10 cellular contexts compared by ENCODE assay signal in genomic region chr7:618539-619355, GRCh38.
DNase-seq lines count a peak whose midpoint lies in the region; ATAC-seq, FAIRE-seq and TF ChIP-seq lines count a peak whose summit lies in the region.
"Had no signal": no experiment of that assay in that cellular context is flagged by ENCODE, and none has a peak within 500 bp of the region (broad histone marks: within the 10 kb centered on the region; RNA-seq: fewer than 3 reads in every experiment).

No MANE protein-coding gene starts in this region.

- peaks cover 49% of the 10 kb centered on the region for H3K4me1 Mint-ChIP-seq in activated CD8-positive, alpha-beta T cell treated with anti-CD3 and anti-CD28 coated beads, Interleukin-2, amount 10 ng/mL, durations not matched to agents 7 days and 5 days (ENCODE audit: low read depth)
- H3K4me1 Mint-ChIP-seq in stimulated activated naive CD8-positive, alpha-beta T cell treated with anti-CD3 and anti-CD28 coated beads, Interleukin-15, Interleukin-2, amounts not matched to agents 100 ng/mL and 50 ng/mL, for 24 hours (ENCODE audit: low read depth), result peaks cover 65% of the 10 kb centered on the region

- intact Hi-C loops in kidney (cut with DNase I), result no loop called here

- no peak for TF ChIP-seq CTCF in kidney (IDR thresholded peaks at IDR 0.05; ENCODE audit: borderline replicate concordance, extremely low read depth, insufficient read depth)

- H2BK120ac ChIP-seq in mesendoderm (ENCODE audit: low read depth, low read length), result no peak overlapping the region

- peak; percentile 77 for ATAC-seq in activated CD8-positive, alpha-beta T cell treated with anti-CD3 and anti-CD28 coated beads, Interleukin-2, amount 10 ng/mL, durations not matched to agents 7 days and 5 days
- ATAC-seq in HG02938 (IDR thresholded peaks at IDR 0.05; ENCODE audit: unreplicated experiment), result no peak
- no peak for ATAC-seq in GM18520 (IDR thresholded peaks at IDR 0.05; ENCODE audit: unreplicated experiment)

- WGBS in mesendoderm (ENCODE audit: extremely low coverage, insufficient coverage, low lambda C conversion rate), result no CpG with 5 or more reads among the region's 14 CpGs

- H3K9me3 Mint-ChIP-seq in activated CD8-positive, alpha-beta T cell treated with anti-CD3 and anti-CD28 coated beads, Interleukin-2, amount 10 ng/mL, durations not matched to agents 7 days and 5 days (ENCODE audit: insufficient read depth), result peaks cover 34% of the 10 kb centered on the region
- peaks cover 30% of the 10 kb centered on the region for H3K9me3 Mint-ChIP-seq in stimulated activated naive CD8-positive, alpha-beta T cell treated with anti-CD3 and anti-CD28 coated beads, Interleukin-15, Interleukin-2, amounts not matched to agents 100 ng/mL and 50 ng/mL, for 24 hours

- no peak overlapping the region for H3K23ac ChIP-seq in mesendoderm (ENCODE audit: low read length)

- no peak overlapping the region for H2BK15ac ChIP-seq in mesendoderm (replicated peaks; ENCODE audit: low read depth)

- no peak overlapping the region for H4K8ac ChIP-seq in mesendoderm (ENCODE audit: low read depth, low read length)

- H3K27me3 Mint-ChIP-seq in activated CD8-positive, alpha-beta T cell treated with anti-CD3 and anti-CD28 coated beads, Interleukin-2, amount 10 ng/mL, durations not matched to agents 7 days and 5 days (ENCODE audit: low read depth), result no peaks in the 10 kb centered on the region
- H3K27me3 Mint-ChIP-seq in stimulated activated naive CD8-positive, alpha-beta T cell treated with anti-CD3 and anti-CD28 coated beads, Interleukin-15, Interleukin-2, amounts not matched to agents 100 ng/mL and 50 ng/mL, for 24 hours, result no peaks in the 10 kb centered on the region

- H3K27ac ChIP-seq in kidney (ENCODE audit: low read depth in 2 of 2, low read length in 2 of 2) (no peak overlapping the region), mesendoderm (ENCODE audit: low read depth, low read length) (no peak overlapping the region)
- H3K27ac ChIP-seq: 22Rv1, SJCRH30 had no signal

- CTCF ChIA-PET in activated CD8-positive, alpha-beta T cell treated with anti-CD3 and anti-CD28 coated beads, Interleukin-2, amount 10 ng/mL, durations not matched to agents 7 days and 5 days (lab: Charles Lee), result interaction anchor here (0.7 to 2.0 kb wide), 7 partner anchors 8 to 267 kb away, joined by 3 to 6 read pairs (median 4); no protein-coding TSS in a partner anchor

- H3K4ac ChIP-seq in mesendoderm (ENCODE audit: low read depth, low read length), result no peak overlapping the region

- peaks cover 75% of the 10 kb centered on the region for H3K36me3 Mint-ChIP-seq in activated CD8-positive, alpha-beta T cell treated with anti-CD3 and anti-CD28 coated beads, Interleukin-2, amount 10 ng/mL, durations not matched to agents 7 days and 5 days (ENCODE audit: low read depth)
- peaks cover 50% of the 10 kb centered on the region for H3K36me3 Mint-ChIP-seq in stimulated activated naive CD8-positive, alpha-beta T cell treated with anti-CD3 and anti-CD28 coated beads, Interleukin-15, Interleukin-2, amounts not matched to agents 100 ng/mL and 50 ng/mL, for 24 hours (ENCODE audit: low read depth)

- H3K4me3 Mint-ChIP-seq in activated CD8-positive, alpha-beta T cell treated with anti-CD3 and anti-CD28 coated beads, Interleukin-2, amount 10 ng/mL, durations not matched to agents 7 days and 5 days, result peak overlapping the region; percentile 88
- H3K4me3 Mint-ChIP-seq in stimulated activated naive CD8-positive, alpha-beta T cell treated with anti-CD3 and anti-CD28 coated beads, Interleukin-15, Interleukin-2, amounts not matched to agents 100 ng/mL and 50 ng/mL, for 24 hours, result peak overlapping the region; percentile 84

- no peaks in the 10 kb centered on the region for H3K36me3 ChIP-seq in kidney (ENCODE audit: control insufficient read depth in 1 of 2, insufficient read depth in 2 of 2, low read length in 2 of 2)
- H3K36me3 ChIP-seq in mesendoderm (ENCODE audit: control insufficient read depth, insufficient read depth, low read length), result no peaks in the 10 kb centered on the region
- H3K36me3 ChIP-seq: SJCRH30 had no signal

- no peaks in the 10 kb centered on the region for H3K27me3 ChIP-seq in mesendoderm (ENCODE audit: insufficient read depth, low read length, poor library complexity)
- H3K27me3 ChIP-seq: SJCRH30 had no signal

- no peak overlapping the region for H3K56ac ChIP-seq in mesendoderm (ENCODE audit: low read length)

- no peak overlapping the region for H3K18ac ChIP-seq in mesendoderm (ENCODE audit: low read length)

- no peak overlapping the region for H3K4me2 ChIP-seq in mesendoderm (ENCODE audit: low read length)

- peak overlapping the region; percentile 99 for H3K27ac Mint-ChIP-seq in activated CD8-positive, alpha-beta T cell treated with anti-CD3 and anti-CD28 coated beads, Interleukin-2, amount 10 ng/mL, durations not matched to agents 7 days and 5 days
- peak overlapping the region; percentile 98 for H3K27ac Mint-ChIP-seq in stimulated activated naive CD8-positive, alpha-beta T cell treated with anti-CD3 and anti-CD28 coated beads, Interleukin-15, Interleukin-2, amounts not matched to agents 100 ng/mL and 50 ng/mL, for 24 hours

- H3K9ac ChIP-seq in kidney (ENCODE audit: low read length in 2 of 2), result no peak overlapping the region
- no peak overlapping the region for H3K9ac ChIP-seq in mesendoderm (ENCODE audit: low read length)

- H3K4me3 ChIP-seq in kidney (ENCODE audit: low read length in 2 of 2) (no peak overlapping the region), mesendoderm (ENCODE audit: low read length) (no peak overlapping the region)
- H3K4me3 ChIP-seq: SJCRH30 had no signal

- H3K9me3 ChIP-seq in kidney (ENCODE audit: control insufficient read depth in 1 of 2, low read length in 2 of 2), result peaks cover 4 to 6% of the 10 kb centered on the region in 2 donors

- DNase-seq in DMS53 (lab: John Stamatoyannopoulos, UW) (peak; percentile 46), DMS53 treated with DMSO at 0.1 percent for 48 hours (lab: John Stamatoyannopoulos, UW; ENCODE audit: unreplicated experiment) (no peak), kidney (peak; percentile 40), mesendoderm (no peak)
- peak; percentile 89 for DNase-seq in activated CD8-positive, alpha-beta T cell treated with anti-CD3 and anti-CD28 coated beads, Interleukin-2, amount 10 ng/mL, durations not matched to agents 7 days and 5 days
- DNase-seq: SJCRH30 had no signal

- POLR2A ChIA-PET in activated CD8-positive, alpha-beta T cell treated with anti-CD3 and anti-CD28 coated beads, Interleukin-2, amount 10 ng/mL, durations not matched to agents 7 days and 5 days (lab: Charles Lee), result interaction anchor here (0.6 to 5.7 kb wide), 12 partner anchors 9 to 358 kb away, joined by 3 to 128 read pairs (median 6); partner anchors contain the start of genes DNAAF5 and PRKAR1B

- H4K5ac ChIP-seq in mesendoderm (ENCODE audit: low read length), result no peak overlapping the region

- H2AK5ac ChIP-seq in mesendoderm (ENCODE audit: low read length), result no peak overlapping the region

- H3K79me2 ChIP-seq in mesendoderm (ENCODE audit: control insufficient read depth, insufficient read depth, low read length), result no peaks in the 10 kb centered on the region

- no peaks in the 10 kb centered on the region for H3K79me1 ChIP-seq in mesendoderm (ENCODE audit: low read length)

- no peak overlapping the region for H2BK5ac ChIP-seq in mesendoderm (ENCODE audit: low read length)

- FAIRE-seq in kidney (lab: Jason Lieb, UNC), result no peak

- H3K4me1 ChIP-seq in kidney (ENCODE audit: control insufficient read depth in 1 of 2, insufficient read depth in 1 of 2, low read depth in 1 of 2, low read length in 2 of 2) (no peaks in the 10 kb centered on the region), mesendoderm (ENCODE audit: control insufficient read depth, low read depth, low read length) (no peaks in the 10 kb centered on the region)
- H3K4me1 ChIP-seq: SJCRH30 had no signal

Comparison
In these comparisons a context has a peak if more than half of its experiments do, and no peak if none do; other contexts are left out.
1. DNase-seq: peak in DMS53 (single experiment), activated CD8-positive, alpha-beta T cell treated with anti-CD3 and anti-CD28 coated beads, Interleukin-2, amount 10 ng/mL, durations not matched to agents 7 days and 5 days (single experiment) and kidney (single experiment); none in DMS53 treated with DMSO at 0.1 percent for 48 hours (single experiment) and mesendoderm (single experiment).